ENCODE assay signal across 9 cellular contexts in the genomic region with DNA sequence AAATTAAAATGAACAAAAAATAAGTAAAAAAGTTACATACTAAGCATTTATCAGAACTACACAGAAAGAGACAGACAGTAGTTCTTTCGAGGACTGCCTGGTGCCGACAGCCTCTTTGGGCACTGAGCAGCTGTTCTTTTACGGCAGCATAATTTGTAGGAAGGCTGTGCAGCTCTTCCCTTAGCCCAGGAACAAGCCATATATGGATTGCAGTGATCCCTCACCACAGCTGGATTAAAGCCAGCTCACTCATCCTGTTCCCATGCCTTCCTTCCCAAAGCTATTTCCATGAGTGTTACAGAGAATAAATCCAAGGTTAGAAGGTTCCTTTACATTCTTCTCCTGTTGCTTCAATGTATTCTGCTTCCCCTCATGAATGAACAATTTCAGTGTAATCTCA.
DNase-seq lines count a peak whose midpoint lies in the region; ATAC-seq, FAIRE-seq and TF ChIP-seq lines count a peak whose summit lies in the region.
"Had no signal": no experiment of that assay in that cellular context is flagged by ENCODE, and none has a peak within 500 bp of the region (broad histone marks: within the 10 kb centered on the region; RNA-seq: fewer than 3 reads in every experiment).

No MANE protein-coding gene starts in this region.

- no peak overlapping the region for H2AK5ac ChIP-seq in mesenchymal stem cell (ENCODE audit: low read length, severe bottlenecking)

- no peak overlapping the region for H4K8ac ChIP-seq in mesenchymal stem cell (ENCODE audit: low read length)

- H3K79me1 ChIP-seq in mesenchymal stem cell (replicated peaks; ENCODE audit: low read length, poor library complexity, severe bottlenecking): no peaks in the 10 kb centered on the region

- DNase-seq in AG08395 (ENCODE audit: low spot score): peak; percentile 83
- DNase-seq in NCI-H1417 (lab: John Stamatoyannopoulos, UW): peak; percentile 5 to 91 (median 67)
- peak; percentile 80 for DNase-seq in bronchial epithelial cell (ENCODE audit: low read depth)
- peak; percentile 94 for DNase-seq in mesenchymal stem cell
- no peak for DNase-seq in MV-4-11 (lab: John Stamatoyannopoulos, UW)
- no peak for DNase-seq in midbrain (lab: John Stamatoyannopoulos, UW)
- no peak for DNase-seq in SW 1271 (lab: John Stamatoyannopoulos, UW)
- DNase-seq: DND-41 had no signal

- H3K4me1 ChIP-seq in mesenchymal stem cell (ENCODE audit: control insufficient read depth, insufficient read depth, low read depth, low read length): no peaks in the 10 kb centered on the region

- TF ChIP-seq CTCF in bronchial epithelial cell (IDR thresholded peaks at IDR 0.05; ENCODE audit: insufficient read depth, low read length, severe bottlenecking): no peak

- H2BK120ac ChIP-seq in mesenchymal stem cell (ENCODE audit: low read depth, low read length): no peak overlapping the region

- no peak overlapping the region for H3K4me2 ChIP-seq in mesenchymal stem cell (ENCODE audit: low read length, poor library complexity, severe bottlenecking)

- no peak overlapping the region for H4K91ac ChIP-seq in mesenchymal stem cell (ENCODE audit: low read length)

- H3K18ac ChIP-seq in mesenchymal stem cell (ENCODE audit: low read depth in 1 of 2, low read length in 2 of 2): no peak overlapping the region

- H3K14ac ChIP-seq in mesenchymal stem cell (ENCODE audit: low read length in 2 of 2): no peak overlapping the region

- no peak for FAIRE-seq in bronchial epithelial cell (lab: Jason Lieb, UNC)

- no peak overlapping the region for H3K4me3 ChIP-seq in bronchial epithelial cell (ENCODE audit: low read depth, low read length)
- H3K4me3 ChIP-seq in mesenchymal stem cell (ENCODE audit: insufficient read depth in 1 of 2, low read depth in 1 of 2, low read length in 2 of 2): peak overlapping the region in 1 of 2 experiments; percentile 22

- H2BK15ac ChIP-seq in mesenchymal stem cell (ENCODE audit: low read depth, poor library complexity, severe bottlenecking): no peak overlapping the region

- no peak overlapping the region for H2AFZ ChIP-seq in mesenchymal stem cell (ENCODE audit: low read depth, low read length)

- H3K36me3 ChIP-seq in bronchial epithelial cell (ENCODE audit: control insufficient read depth, insufficient read depth, low read length) (no peaks in the 10 kb centered on the region), mesenchymal stem cell (ENCODE audit: control insufficient read depth in 1 of 2, insufficient read depth in 2 of 2, low read depth in 1 of 2, low read length in 2 of 2) (peaks cover 14 to 82% of the 10 kb centered on the region in 2 experiments)

- no peaks in the 10 kb centered on the region for H3K27me3 ChIP-seq in bronchial epithelial cell (ENCODE audit: control insufficient read depth, insufficient read depth, low read length)
- H3K27me3 ChIP-seq in mesenchymal stem cell (ENCODE audit: control insufficient read depth in 1 of 2, insufficient read depth in 1 of 2, low read length in 2 of 2): no peaks in the 10 kb centered on the region

- no peak overlapping the region for H2BK5ac ChIP-seq in mesenchymal stem cell (ENCODE audit: low read depth, low read length, poor library complexity, severe bottlenecking)

- peak overlapping the region; percentile 66 for H3K27ac ChIP-seq in mesenchymal stem cell (ENCODE audit: low read length, poor library complexity, severe bottlenecking)

- peak overlapping the region; percentile 46 for H3K9ac ChIP-seq in mesenchymal stem cell (ENCODE audit: low read length)

- H3K23ac ChIP-seq in mesenchymal stem cell (ENCODE audit: low read length in 2 of 2): no peak overlapping the region

- H3K4ac ChIP-seq in mesenchymal stem cell (ENCODE audit: low read depth in 1 of 2, low read length in 2 of 2): no peak overlapping the region

- H2BK12ac ChIP-seq in mesenchymal stem cell (ENCODE audit: low read length in 2 of 2): no peak overlapping the region

- ATAC-seq in HG03571 (IDR thresholded peaks at IDR 0.05; ENCODE audit: unreplicated experiment): no peak

- 15% methylated on average over 3 of the region's 3 CpGs for WGBS in mesenchymal stem cell

- no peaks in the 10 kb centered on the region for H3K9me3 ChIP-seq in mesenchymal stem cell (ENCODE audit: control insufficient read depth, low read length)

Comparison
In these comparisons a context has a peak if more than half of its experiments do, and no peak if none do; other contexts are left out.
1. DNase-seq: peak in AG08395 (single experiment), NCI-H1417 (3 of 3), bronchial epithelial cell (single experiment) and mesenchymal stem cell (single experiment); none in MV-4-11 (single experiment), midbrain (single experiment) and SW 1271 (0 of 2).